ENCODE assay signal across 16 cellular contexts in genomic region chr10:115514895-115515294, GRCh38.
"Had no signal": no experiment of that assay in that cellular context is flagged by ENCODE, and none has a peak within 500 bp of the region (broad histone marks: within the 10 kb centered on the region; RNA-seq: fewer than 3 reads in every experiment).

No MANE protein-coding gene starts in this region.

- H3K36me3 Mint-ChIP-seq: naive thymus-derived CD8-positive, alpha-beta T cell; stimulated activated naive B cell treated with anti-CD40 and anti-IgM and Interleukin-4, amounts not matched to agents 10 μg/mL and 1 μg/mL and 100 μg/mL, for 72 hours had no signal

- H3K4me1 Mint-ChIP-seq: activated naive CD8-positive, alpha-beta T cell treated with anti-CD3 and anti-CD28 coated beads, Interleukin-2, amount 50 U/mL, for 24 hours; activated T-helper 17 cell treated with anti-CD3 and anti-CD28 coated beads, Interleukin-2, amount 50 U/mL, for 72 hours; naive thymus-derived CD8-positive, alpha-beta T cell; stimulated activated naive B cell treated with anti-CD40 and anti-IgM and Interleukin-4, amounts not matched to agents 10 μg/mL and 1 μg/mL and 100 μg/mL, for 72 hours had no signal

- H3K36me3 ChIP-seq: ascending aorta, cardiac muscle cell, left ventricle myocardium inferior, thyroid gland had no signal

- DNase-seq: activated CD4-positive, alpha-beta T cell treated with anti-CD3 and anti-CD28 coated beads for 1 hour; activated CD4-positive, alpha-beta T cell treated with anti-CD3 and anti-CD28 coated beads, Interleukin-2, amount 50 U/mL, for 48 hours; activated naive CD4-positive, alpha-beta T cell treated with anti-CD3 and anti-CD28 coated beads for 36 hours; activated naive CD8-positive, alpha-beta T cell treated with anti-CD3 and anti-CD28 coated beads, Interleukin-2, amount 50 U/mL, for 24 hours; hypothalamus; left ventricle myocardium inferior; naive thymus-derived CD8-positive, alpha-beta T cell; retina; stimulated activated naive B cell treated with anti-CD40 and anti-IgM and Interleukin-4, amounts not matched to agents 10 μg/mL and 1 μg/mL and 100 μg/mL, for 72 hours; T-helper 9 cell; thyroid gland had no signal

- H3K27me3 Mint-ChIP-seq: activated naive CD8-positive, alpha-beta T cell treated with anti-CD3 and anti-CD28 coated beads, Interleukin-2, amount 50 U/mL, for 24 hours; activated T-helper 17 cell treated with anti-CD3 and anti-CD28 coated beads, Interleukin-2, amount 50 U/mL, for 72 hours; naive thymus-derived CD8-positive, alpha-beta T cell; stimulated activated naive B cell treated with anti-CD40 and anti-IgM and Interleukin-4, amounts not matched to agents 10 μg/mL and 1 μg/mL and 100 μg/mL, for 72 hours had no signal

- ATAC-seq: activated naive CD8-positive, alpha-beta T cell treated with anti-CD3 and anti-CD28 coated beads, Interleukin-2, amount 50 U/mL, for 24 hours; activated T-helper 17 cell treated with anti-CD3 and anti-CD28 coated beads, Interleukin-2, amount 50 U/mL, for 72 hours; esophagus mucosa; naive thymus-derived CD8-positive, alpha-beta T cell; stimulated activated naive B cell treated with anti-CD40 and anti-IgM and Interleukin-4, amounts not matched to agents 10 μg/mL and 1 μg/mL and 100 μg/mL, for 72 hours had no signal

- H3K4me3 ChIP-seq: ascending aorta, cardiac muscle cell, left ventricle myocardium inferior, thyroid gland had no signal

- H3K27ac Mint-ChIP-seq: activated naive CD4-positive, alpha-beta T cell treated with anti-CD3 and anti-CD28 coated beads for 36 hours; activated naive CD8-positive, alpha-beta T cell treated with anti-CD3 and anti-CD28 coated beads, Interleukin-2, amount 50 U/mL, for 24 hours; activated T-helper 17 cell treated with anti-CD3 and anti-CD28 coated beads, Interleukin-2, amount 50 U/mL, for 72 hours; naive thymus-derived CD8-positive, alpha-beta T cell; stimulated activated naive B cell treated with anti-CD40 and anti-IgM and Interleukin-4, amounts not matched to agents 10 μg/mL and 1 μg/mL and 100 μg/mL, for 72 hours had no signal

- H3K27me3 ChIP-seq: ascending aorta, cardiac muscle cell, thyroid gland had no signal

- H3K4me3 Mint-ChIP-seq: activated naive CD4-positive, alpha-beta T cell treated with anti-CD3 and anti-CD28 coated beads for 36 hours; activated naive CD8-positive, alpha-beta T cell treated with anti-CD3 and anti-CD28 coated beads, Interleukin-2, amount 50 U/mL, for 24 hours; activated T-helper 17 cell treated with anti-CD3 and anti-CD28 coated beads, Interleukin-2, amount 50 U/mL, for 72 hours; naive thymus-derived CD8-positive, alpha-beta T cell; stimulated activated naive B cell treated with anti-CD40 and anti-IgM and Interleukin-4, amounts not matched to agents 10 μg/mL and 1 μg/mL and 100 μg/mL, for 72 hours had no signal

- FAIRE-seq: urothelium cell line had no signal

- H3K27ac ChIP-seq: ascending aorta, cardiac muscle cell, left ventricle myocardium inferior, thyroid gland had no signal

- H3K9me3 ChIP-seq: thyroid gland had no signal

- H3K4me1 ChIP-seq: ascending aorta, left ventricle myocardium inferior, thyroid gland had no signal
